Comparison of ENCODE assay signal across 19 cellular contexts in the genomic region with DNA sequence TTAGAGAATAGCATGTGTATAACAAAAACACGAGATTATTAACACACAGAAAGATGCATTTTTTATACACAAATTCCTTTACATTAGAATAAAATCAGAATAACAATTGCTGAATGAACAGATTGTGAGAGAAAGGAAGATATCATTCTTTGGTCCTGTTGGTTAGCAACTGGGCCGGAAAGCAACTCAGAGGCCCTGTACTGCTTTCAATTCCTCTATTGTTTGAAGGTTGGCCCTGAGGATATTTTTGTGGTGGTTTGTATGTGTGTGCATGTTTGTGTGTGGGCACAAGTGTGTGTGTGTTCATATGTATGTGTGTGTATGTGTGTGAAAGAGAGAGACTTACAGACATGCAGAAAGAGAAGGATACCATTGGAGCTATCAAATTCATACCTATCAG.
DNase-seq lines count a peak whose midpoint lies in the region; ATAC-seq, FAIRE-seq and TF ChIP-seq lines count a peak whose summit lies in the region.
"Had no signal": no experiment of that assay in that cellular context is flagged by ENCODE, and none has a peak within 500 bp of the region (broad histone marks: within the 10 kb centered on the region; RNA-seq: fewer than 3 reads in every experiment).

No MANE protein-coding gene starts in this region.

- H3K36me3 ChIP-seq in small intestine (ENCODE audit: control insufficient read depth in 2 of 2, insufficient read depth in 2 of 2, low read length in 2 of 2), result no peaks in the 10 kb centered on the region

- H3K4me1 ChIP-seq in small intestine (ENCODE audit: control insufficient read depth in 2 of 2, insufficient read depth in 1 of 2, low read depth in 1 of 2, low read length in 1 of 2), result no peaks in the 10 kb centered on the region
- H3K4me1 ChIP-seq: A549 had no signal

- H3K9me3 ChIP-seq in small intestine (ENCODE audit: control insufficient read depth, low read depth), result no peaks in the 10 kb centered on the region
- H3K9me3 ChIP-seq: A549 had no signal

- 54 to 63% (median 56%) methylated on average over 2 of the region's 2 CpGs for WGBS in small intestine, 3 donors

- no peak overlapping the region for H3K4me3 ChIP-seq in small intestine (ENCODE audit: low read depth in 1 of 2, low read length in 2 of 2)
- H3K4me3 ChIP-seq: A549, SK-N-MC had no signal

- TF ChIP-seq POLR2A in GM12892 (IDR thresholded peaks at IDR 0.05; ENCODE audit: low read depth, low read length), result no peak

- no peak overlapping the region for H3K27ac ChIP-seq in small intestine (ENCODE audit: low read depth in 1 of 2, low read length in 1 of 2)
- H3K27ac ChIP-seq: A549, SK-N-MC had no signal

- DNase-seq in MV-4-11 (lab: John Stamatoyannopoulos, UW) (peak; percentile 59), medulla oblongata (ENCODE audit: extremely low spot score) (peak; percentile 39), retina (peak; percentile 26), NCI-H1105 treated with DMSO at 0.1 percent for 48 hours (lab: John Stamatoyannopoulos, UW) (no peak), cerebellar cortex (ENCODE audit: low spot score) (no peak), GM12892 (ENCODE audit: insufficient read length) (no peak), small intestine (no peak)
- DNase-seq: Calu3; CD4-positive, alpha-beta T cell; H7; NCI-H1092 treated with DMSO at 0.1 percent for 48 hours; NCI-H187; NCI-H2171; NCI-H446 treated with DMSO at 0.1 percent for 48 hours; NCI-H774 had no signal

- ATAC-seq in GM18511 (IDR thresholded peaks at IDR 0.05; ENCODE audit: unreplicated experiment), result peak; percentile 46
- ATAC-seq: A549 had no signal

- no peaks in the 10 kb centered on the region for H3K27me3 ChIP-seq in small intestine (ENCODE audit: control insufficient read depth in 2 of 2, insufficient read depth in 2 of 2, low read length in 2 of 2)

- FAIRE-seq in GM12892 (lab: Jason Lieb, UNC) (no peak), small intestine (lab: Jason Lieb, UNC) (no peak)
- FAIRE-seq: A549, HTR-8/SVneo had no signal

Comparison
In these comparisons a context has a peak if more than half of its experiments do, and no peak if none do; other contexts are left out.
1. DNase-seq: peak in MV-4-11 (single experiment), medulla oblongata (single experiment) and retina (single experiment); none in NCI-H1105 treated with DMSO at 0.1 percent for 48 hours (single experiment), cerebellar cortex (single experiment), GM12892 (single experiment) and small intestine (single experiment).